Comparison of ENCODE assay signal across 15 cellular contexts in the genomic region with DNA sequence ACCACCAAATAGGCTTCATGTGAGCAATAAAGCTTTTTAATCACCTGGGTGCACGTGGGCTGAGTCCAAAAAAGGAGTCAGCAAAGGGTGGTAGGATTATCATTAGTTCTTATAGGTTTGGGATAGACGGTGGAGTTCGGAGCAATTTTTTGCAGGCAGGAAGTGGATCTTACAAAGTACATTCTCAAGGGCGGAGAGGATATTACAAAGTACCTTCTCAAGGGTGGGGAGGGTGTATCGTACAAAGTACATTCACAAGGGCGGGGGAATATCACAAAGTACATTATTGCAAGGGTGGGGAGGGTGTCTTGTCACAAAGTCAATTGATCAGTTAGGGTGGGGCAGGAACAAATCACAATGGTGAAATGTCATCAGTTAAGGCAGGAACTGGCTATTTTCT. TPM values are rescaled to one million over a fixed set of nuclear protein-coding genes. Genes with fewer than 3 reads are reported as not detected.
"Had no signal": no experiment of that assay in that cellular context is flagged by ENCODE, and none has a peak within 500 bp of the region (broad histone marks: within the 10 kb centered on the region; RNA-seq: fewer than 3 reads in every experiment).

No MANE protein-coding gene starts in this region.

RNA-seq across cellular contexts. Expression of a gene that starts 8.6 kb away (rescaled TPM):
- total RNA-seq: colonic mucosa, dermis blood vessel endothelial cell, dermis microvascular lymphatic vessel endothelial cell, endodermal cell, endothelial cell of umbilical vein, epithelial cell of proximal tubule, esophagus mucosa, esophagus muscularis mucosa, fibroblast of lung, foreskin keratinocyte, gastroesophageal sphincter, glomerular endothelial cell, heart left ventricle, heart right ventricle had no signal
- polyA plus RNA-seq: esophagus, fibroblast of lung, foreskin keratinocyte, heart left ventricle, heart right ventricle had no signal
